ENCODE assay signal across 8 cellular contexts in genomic region chr2:226649871-226650660, GRCh38.
DNase-seq lines count a peak whose midpoint lies in the region; ATAC-seq and TF ChIP-seq lines count a peak whose summit lies in the region.

No MANE protein-coding gene starts in this region.

- peak overlapping the region; percentile 22 for H2AFZ ChIP-seq in hepatocyte

- H3K36me3 ChIP-seq in hepatocyte (replicated peaks; ENCODE audit: insufficient read depth, low read depth), result no peaks in the 10 kb centered on the region

- peaks cover 15% of the 10 kb centered on the region for H3K4me1 ChIP-seq in hepatocyte (ENCODE audit: insufficient read depth)

- no peaks in the 10 kb centered on the region for H3K27me3 ChIP-seq in hepatocyte

- H3K4me3 ChIP-seq in hepatocyte (no peak overlapping the region), skeletal muscle cell (ENCODE audit: low read depth, low read length) (no peak overlapping the region)

- H4K20me1 ChIP-seq in hepatocyte (ENCODE audit: insufficient read depth, poor library complexity, severe bottlenecking), result no peaks in the 10 kb centered on the region

- peak overlapping the region; percentile 43 for H3K4me2 ChIP-seq in hepatocyte

- peak overlapping the region; percentile 90 for H3K27ac ChIP-seq in C4-2B
- H3K27ac ChIP-seq in hepatocyte, result peak overlapping the region; percentile 89

- TF ChIP-seq CTCF in C4-2B (conservative IDR thresholded peaks at IDR 0.05) (no peak), hepatocyte (IDR thresholded peaks at IDR 0.05; ENCODE audit: poor library complexity) (no peak)

- DNase-seq in SIG-M5 (lab: John Stamatoyannopoulos, UW) (peak; percentile 81), amygdala (lab: John Stamatoyannopoulos, UW) (peak in 29 of 56 donors; percentile 1 to 71 (median 24)), hepatocyte (ENCODE audit: low spot score) (peak; percentile 85), skeletal muscle cell (ENCODE audit: low read depth) (peak; percentile 99)

- H3K79me2 ChIP-seq in hepatocyte, result no peaks in the 10 kb centered on the region

- peak; percentile 38 for ATAC-seq in GM19468 (IDR thresholded peaks at IDR 0.05; ENCODE audit: extremely low read depth, unreplicated experiment)
- ATAC-seq in HG03521 (IDR thresholded peaks at IDR 0.05; ENCODE audit: unreplicated experiment), result peak; percentile 68
- no peak for ATAC-seq in HG03025 (IDR thresholded peaks at IDR 0.05; ENCODE audit: low FRiP score, unreplicated experiment)

- WGBS in hepatocyte (ENCODE audit: low lambda C conversion rate, missing lambda C conversion rate), result 22% methylated on average over 13 of the region's 13 CpGs

- no peaks in the 10 kb centered on the region for H3K9me2 ChIP-seq in hepatocyte (replicated peaks; ENCODE audit: insufficient read depth)

- H3K9me3 ChIP-seq in hepatocyte (ENCODE audit: low read depth), result no peaks in the 10 kb centered on the region

Comparison
In these comparisons a context has a peak if more than half of its experiments do, and no peak if none do; other contexts are left out.
1. DNase-seq: peak in every context shown above with its lines; median percentile 99 in skeletal muscle cell; 85 in hepatocyte; 81 in SIG-M5; 24 in amygdala.